8 cellular contexts compared by ENCODE assay signal in genomic region chr3:184185461-184186183, GRCh38. TPM values are rescaled to one million over a fixed set of nuclear protein-coding genes. Genes with fewer than 3 reads are reported as not detected.
DNase-seq lines count a peak whose midpoint lies in the region; ATAC-seq and TF ChIP-seq lines count a peak whose summit lies in the region.

No MANE protein-coding gene starts in this region.

- H3K36me3 ChIP-seq in SJSA1 (peaks cover 91% of the 10 kb centered on the region), gastroesophageal sphincter (peaks cover 0 to 73% of the 10 kb centered on the region in 2 donors), neutrophil (peaks cover 75% of the 10 kb centered on the region)

- peaks cover 63% of the 10 kb centered on the region for H3K36me3 Mint-ChIP-seq in activated naive CD4-positive, alpha-beta T cell treated with anti-CD3 and anti-CD28 coated beads, Interleukin-2, amount 10 ng/mL, durations not matched to agents 7 days and 5 days

- H3K4me1 ChIP-seq in SJSA1 (replicated peaks) = peaks cover 22% of the 10 kb centered on the region
- peaks cover 0 to 44% (median 16%) of the 10 kb centered on the region in 3 donors for H3K4me1 ChIP-seq in gastroesophageal sphincter
- H3K4me1 ChIP-seq in neutrophil (ENCODE audit: control insufficient read depth in 1 of 2, insufficient read depth in 1 of 2, low read depth in 1 of 2, low read length in 1 of 2) = peaks cover 24% of the 10 kb centered on the region in 2 experiments

- H3K9me3 Mint-ChIP-seq in activated naive CD4-positive, alpha-beta T cell treated with anti-CD3 and anti-CD28 coated beads, Interleukin-2, amount 10 ng/mL, durations not matched to agents 7 days and 5 days = no peaks in the 10 kb centered on the region

- H3K4me1 Mint-ChIP-seq in activated naive CD4-positive, alpha-beta T cell treated with anti-CD3 and anti-CD28 coated beads, Interleukin-2, amount 10 ng/mL, durations not matched to agents 7 days and 5 days = peaks cover 32% of the 10 kb centered on the region

- no peak for TF ChIP-seq CTCF in HFF-Myc (IDR thresholded peaks at IDR 0.05; ENCODE audit: low read depth, low read length, missing control alignments)
- no peak for TF ChIP-seq CTCF in gastroesophageal sphincter (IDR thresholded peaks at IDR 0.05)
- TF ChIP-seq CTCF in neutrophil (IDR thresholded peaks at IDR 0.05) = peak; percentile 35

- no peaks in the 10 kb centered on the region for H3K27me3 ChIP-seq in SJSA1 (replicated peaks)
- no peaks in the 10 kb centered on the region for H3K27me3 ChIP-seq in gastroesophageal sphincter
- H3K27me3 ChIP-seq in neutrophil = no peaks in the 10 kb centered on the region

- H3K27me3 Mint-ChIP-seq in activated naive CD4-positive, alpha-beta T cell treated with anti-CD3 and anti-CD28 coated beads, Interleukin-2, amount 10 ng/mL, durations not matched to agents 7 days and 5 days = no peaks in the 10 kb centered on the region

- H3K27ac ChIP-seq in SJSA1 = peak overlapping the region; percentile 57
- peak overlapping the region; percentile 41 to 89 (median 88) for H3K27ac ChIP-seq in gastroesophageal sphincter
- peak overlapping the region; percentile 87 for H3K27ac ChIP-seq in neutrophil
- H3K27ac ChIP-seq in substantia nigra (ENCODE audit: low read depth, low read length, poor library complexity, severe bottlenecking) = peak overlapping the region; percentile 78

- no peak for TF ChIP-seq EP300 in gastroesophageal sphincter (IDR thresholded peaks at IDR 0.05)

- H3K4me3 Mint-ChIP-seq in activated naive CD4-positive, alpha-beta T cell treated with anti-CD3 and anti-CD28 coated beads, Interleukin-2, amount 10 ng/mL, durations not matched to agents 7 days and 5 days = peak overlapping the region; percentile 100

- TF ChIP-seq POLR2A in gastroesophageal sphincter (IDR thresholded peaks at IDR 0.05) = no peak

- CTCF ChIA-PET in activated naive CD4-positive, alpha-beta T cell treated with anti-CD3 and anti-CD28 coated beads, Interleukin-2, amount 10 ng/mL, durations not matched to agents 7 days and 5 days (lab: Charles Lee) = no interaction called here

- peak overlapping the region; percentile 92 for H3K27ac Mint-ChIP-seq in activated naive CD4-positive, alpha-beta T cell treated with anti-CD3 and anti-CD28 coated beads, Interleukin-2, amount 10 ng/mL, durations not matched to agents 7 days and 5 days

- H3K4me3 ChIP-seq in HFF-Myc (replicated peaks; ENCODE audit: low read depth, low read length) (peak overlapping the region; percentile 97), SJSA1 (peak overlapping the region; percentile 82), gastroesophageal sphincter (peak overlapping the region; percentile 73 to 94), neutrophil (ENCODE audit: low read depth in 1 of 2, low read length in 1 of 2) (peak overlapping the region; percentile 84 to 94)

- DNase-seq in GM03348 (ENCODE audit: low spot score) (peak; percentile 99), HFF-Myc (ENCODE audit: extremely low read depth, low read depth) (peak; percentile 96), MV-4-11 (lab: John Stamatoyannopoulos, UW) (peak; percentile 98), SJSA1 (ENCODE audit: low read depth in 1 of 2, low spot score in 2 of 2) (peak; percentile 96 to 98), substantia nigra (lab: John Stamatoyannopoulos, UW) (peak; percentile 90 to 99 (median 98))
- DNase-seq in activated naive CD4-positive, alpha-beta T cell treated with anti-CD3 and anti-CD28 coated beads, Interleukin-2, amount 10 ng/mL, durations not matched to agents 7 days and 5 days = peak; percentile 99

- peak; percentile 99 for ATAC-seq in gastroesophageal sphincter

- WGBS in gastroesophageal sphincter (ENCODE audit: low coverage in 1 of 2), 2 donors = 1 to 10% methylated on average over 8 to 11 of the region's 55 CpGs

- H3K9me3 ChIP-seq in SJSA1 (replicated peaks) = no peaks in the 10 kb centered on the region; the same call in 1 of the 2 replicates
- no peaks in the 10 kb centered on the region for H3K9me3 ChIP-seq in gastroesophageal sphincter
- H3K9me3 ChIP-seq in neutrophil = no peaks in the 10 kb centered on the region

RNA-seq across cellular contexts. Expression of gene ABCF3, which starts 0.4 kb away (rescaled TPM):
- 19.2 and 28.7 TPM in 2 replicates for total RNA-seq in SJSA1 (2014; rRNA removed; shearing (Covaris generic))
- total RNA-seq in gastroesophageal sphincter = 10 to 100 TPM; 31.8 to 54.9 (median 39.5) TPM

RNA-seq across cellular contexts. Expression of gene AP2M1, which starts 11.0 kb away (rescaled TPM):
- total RNA-seq in SJSA1 (2014; rRNA removed; shearing (Covaris generic)) = 282 and 609 TPM in 2 replicates
- 100 to 1,000 TPM; 234 to 322 (median 288) TPM for total RNA-seq in gastroesophageal sphincter

RNA-seq across cellular contexts. Expression of gene DVL3, which starts 30.4 kb away (rescaled TPM):
- total RNA-seq in SJSA1 (2014; rRNA removed; shearing (Covaris generic)) = 32.2 and 33.6 TPM in 2 replicates
- total RNA-seq in gastroesophageal sphincter = 100 to 1,000 TPM in 1 of 4 donors, 10 to 100 TPM in 3; 56.8 to 117 (median 66.4) TPM

RNA-seq across cellular contexts. Expression of gene VWA5B2, which starts 43.8 kb away (rescaled TPM):
- total RNA-seq in SJSA1 (2014; rRNA removed; shearing (Covaris generic)) = not detected in 2 replicates
- total RNA-seq in gastroesophageal sphincter = under 1 TPM in 2 of 4 donors, not detected in 2; 0.10 to 0.54 TPM

RNA-seq across cellular contexts. Expression of gene EIF2B5, which starts 50.5 kb away (rescaled TPM):
- 49.5 and 62.3 TPM in 2 replicates for total RNA-seq in SJSA1 (2014; rRNA removed; shearing (Covaris generic))
- 10 to 100 TPM; 36.2 to 49.2 (median 44.3) TPM for total RNA-seq in gastroesophageal sphincter

Comparison
In these comparisons a context has a peak if more than half of its experiments do, and no peak if none do; other contexts are left out.
1. Peak in every context shown above with its lines: DNase-seq, ATAC-seq, H3K4me3 ChIP-seq and H3K27ac ChIP-seq.